12 cellular contexts compared by ENCODE assay signal in the genomic region with DNA sequence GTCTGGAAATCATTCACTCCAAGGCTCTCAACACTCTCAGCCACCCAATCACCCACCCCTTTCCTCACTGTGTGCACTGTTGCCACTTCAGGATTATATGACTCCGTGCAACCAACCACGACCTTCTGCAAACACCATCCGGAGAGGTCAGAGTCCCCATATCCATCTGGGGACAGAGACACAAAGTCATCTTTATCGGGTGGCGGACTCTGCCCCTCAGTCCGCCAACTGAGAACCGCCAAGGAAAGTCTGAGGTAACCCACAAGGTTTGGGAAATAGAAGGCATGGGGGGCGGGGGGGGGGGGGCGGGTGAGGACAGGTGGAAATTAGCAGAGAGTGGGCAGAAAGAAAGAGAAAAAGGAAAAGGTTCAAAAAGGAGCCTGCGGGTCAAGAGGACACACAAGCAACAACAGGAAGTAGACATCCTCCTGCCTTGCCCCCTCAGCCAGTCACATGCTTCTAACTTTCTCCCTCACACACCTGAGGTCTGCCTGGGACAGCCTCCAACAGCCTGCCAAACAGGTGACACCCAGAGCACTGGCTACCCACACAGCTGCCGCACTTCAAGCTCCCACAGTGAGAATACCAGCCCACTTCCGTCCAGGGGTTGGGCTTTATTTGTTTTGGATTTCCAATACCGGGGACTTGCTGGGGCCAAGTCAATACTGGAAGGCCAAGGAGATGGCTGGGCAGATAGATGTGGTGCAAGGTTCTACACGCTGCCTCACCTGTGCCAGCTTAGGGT. TPM values are rescaled to one million over a fixed set of nuclear protein-coding genes. Genes with fewer than 3 reads are reported as not detected.
DNase-seq lines count a peak whose midpoint lies in the region; ATAC-seq, FAIRE-seq and TF ChIP-seq lines count a peak whose summit lies in the region.
"Had no signal": no experiment of that assay in that cellular context is flagged by ENCODE, and none has a peak within 500 bp of the region (broad histone marks: within the 10 kb centered on the region; RNA-seq: fewer than 3 reads in every experiment).

No MANE protein-coding gene starts in this region.

- no TSS peak for BruUV-seq in OCI-LY7 (replicated peaks; lab: Mats Ljungman, UMichigan)

- H3K9me2 ChIP-seq in hepatocyte (replicated peaks; ENCODE audit: insufficient read depth) (no peaks in the 10 kb centered on the region), OCI-LY7 (ENCODE audit: insufficient read depth, low read length) (no peaks in the 10 kb centered on the region)

- no peak overlapping the region for H2AFZ ChIP-seq in hepatocyte
- H2AFZ ChIP-seq in OCI-LY7 (ENCODE audit: low read length), result no peak overlapping the region

- H3K9me3 ChIP-seq in hepatocyte (ENCODE audit: low read depth) (no peaks in the 10 kb centered on the region), small intestine (ENCODE audit: control insufficient read depth, low read depth) (no peaks in the 10 kb centered on the region), OCI-LY7 (ENCODE audit: low read length) (no peaks in the 10 kb centered on the region)

- H3K4me1 ChIP-seq in hepatocyte (ENCODE audit: insufficient read depth) (peaks cover 7% of the 10 kb centered on the region), small intestine (ENCODE audit: control insufficient read depth in 2 of 2, insufficient read depth in 1 of 2, low read depth in 1 of 2, low read length in 1 of 2) (peaks cover 4% of the 10 kb centered on the region in 2 donors), OCI-LY7 (ENCODE audit: insufficient read depth, low read length, poor library complexity, severe bottlenecking) (no peaks in the 10 kb centered on the region)

- peaks cover 28% of the 10 kb centered on the region for H3K4me1 Mint-ChIP-seq in activated CD8-positive, alpha-beta memory T cell treated with anti-CD3 and anti-CD28 coated beads, Interleukin-2, amount 10 ng/mL, durations not matched to agents 7 days and 5 days

- H3K79me2 ChIP-seq in hepatocyte, result peaks cover 90% of the 10 kb centered on the region
- no peaks in the 10 kb centered on the region for H3K79me2 ChIP-seq in OCI-LY7 (ENCODE audit: insufficient read depth, low read depth, low read length)

- H3K36me3 ChIP-seq in hepatocyte (replicated peaks; ENCODE audit: insufficient read depth, low read depth) (no peaks in the 10 kb centered on the region), small intestine (ENCODE audit: control insufficient read depth in 2 of 2, insufficient read depth in 2 of 2, low read length in 2 of 2) (no peaks in the 10 kb centered on the region), OCI-LY7 (ENCODE audit: insufficient read depth, low read length) (0 out of 2 replicates have a peak, but pooled peaks cover 5% of the 10 kb centered on the region)

- no peaks in the 10 kb centered on the region for H3K9me3 Mint-ChIP-seq in activated CD8-positive, alpha-beta memory T cell treated with anti-CD3 and anti-CD28 coated beads, Interleukin-2, amount 10 ng/mL, durations not matched to agents 7 days and 5 days (ENCODE audit: low read depth)

- H3K4me3 Mint-ChIP-seq in activated CD8-positive, alpha-beta memory T cell treated with anti-CD3 and anti-CD28 coated beads, Interleukin-2, amount 10 ng/mL, durations not matched to agents 7 days and 5 days, result no peak overlapping the region

- no peak for FAIRE-seq in small intestine (lab: Jason Lieb, UNC)
- FAIRE-seq: astrocyte, G401.6 had no signal

- peaks cover 54% of the 10 kb centered on the region for H4K20me1 ChIP-seq in hepatocyte (ENCODE audit: insufficient read depth, poor library complexity, severe bottlenecking)
- no peaks in the 10 kb centered on the region for H4K20me1 ChIP-seq in OCI-LY7 (ENCODE audit: insufficient read depth, low read length)

- no peak for TF ChIP-seq CTCF in hepatocyte (IDR thresholded peaks at IDR 0.05; ENCODE audit: poor library complexity)
- TF ChIP-seq CTCF in OCI-LY7 (conservative IDR thresholded peaks at IDR 0.05; ENCODE audit: low read length), result no peak

- WGBS in hepatocyte (ENCODE audit: low lambda C conversion rate, missing lambda C conversion rate), result 52% methylated on average over 12 of the region's 14 CpGs
- 17 to 63% (median 29%) methylated on average over 13 to 14 of the region's 14 CpGs for WGBS in small intestine, 3 donors

- intact Hi-C loops in OCI-LY7 (cut with micrococcal nuclease; ENCODE audit: unreplicated experiment), result no loop called here

- H3K4me2 ChIP-seq in hepatocyte (peak overlapping the region; percentile 44), OCI-LY7 (ENCODE audit: low read length) (no peak overlapping the region)

- H3K27ac ChIP-seq in hepatocyte, result peak overlapping the region; percentile 82
- peak overlapping the region; percentile 61 to 63 for H3K27ac ChIP-seq in small intestine (ENCODE audit: low read depth in 1 of 2, low read length in 1 of 2)
- no peak overlapping the region for H3K27ac ChIP-seq in OCI-LY7 (ENCODE audit: low read depth, low read length, poor library complexity, severe bottlenecking)

- DNase-seq in activated CD8-positive, alpha-beta memory T cell treated with anti-CD3 and anti-CD28 coated beads, Interleukin-2, amount 10 ng/mL, durations not matched to agents 7 days and 5 days, result no peak
- no peak for DNase-seq in activated CD8-positive, alpha-beta memory T cell treated with anti-CD3 and anti-CD28 coated beads for 24 hours
- DNase-seq in NCI-H345 treated with DMSO at 0.1 percent for 48 hours (lab: John Stamatoyannopoulos, UW; ENCODE audit: unreplicated experiment), result peak; percentile 22
- peak; percentile 79 for DNase-seq in hepatocyte (ENCODE audit: low spot score)
- peak; percentile 93 for DNase-seq in small intestine
- DNase-seq in amniotic stem cell (lab: John Stamatoyannopoulos, UW), result no peak
- no peak for DNase-seq in OCI-LY7 (ENCODE audit: low spot score)
- DNase-seq: OCI-M1, T-helper 2 cell had no signal

- CTCF ChIA-PET in activated CD8-positive, alpha-beta memory T cell treated with anti-CD3 and anti-CD28 coated beads, Interleukin-2, amount 10 ng/mL, durations not matched to agents 7 days and 5 days (lab: Charles Lee), result no interaction called here
- CTCF ChIA-PET in OCI-LY7 (lab: Charles Lee; ENCODE audit: unreplicated experiment), result interaction anchor here (0.6 kb wide), 1 partner anchor 81 kb away, joined by 5 read pairs; no protein-coding TSS in a partner anchor

- POLR2A ChIA-PET in OCI-LY7 (lab: Charles Lee), result no interaction called here

- no peaks in the 10 kb centered on the region for H3K36me3 Mint-ChIP-seq in activated CD8-positive, alpha-beta memory T cell treated with anti-CD3 and anti-CD28 coated beads, Interleukin-2, amount 10 ng/mL, durations not matched to agents 7 days and 5 days

- peak overlapping the region; percentile 10 for H3K27ac Mint-ChIP-seq in activated CD8-positive, alpha-beta memory T cell treated with anti-CD3 and anti-CD28 coated beads, Interleukin-2, amount 10 ng/mL, durations not matched to agents 7 days and 5 days

- ATAC-seq in activated CD8-positive, alpha-beta memory T cell treated with anti-CD3 and anti-CD28 coated beads, Interleukin-2, amount 10 ng/mL, durations not matched to agents 7 days and 5 days, result no peak
- no peak for ATAC-seq in HG03025 (IDR thresholded peaks at IDR 0.05; ENCODE audit: low FRiP score, unreplicated experiment)

- no peaks in the 10 kb centered on the region for H3K27me3 Mint-ChIP-seq in activated CD8-positive, alpha-beta memory T cell treated with anti-CD3 and anti-CD28 coated beads, Interleukin-2, amount 10 ng/mL, durations not matched to agents 7 days and 5 days

- no peaks in the 10 kb centered on the region for H3K27me3 ChIP-seq in hepatocyte
- H3K27me3 ChIP-seq in small intestine (ENCODE audit: control insufficient read depth in 2 of 2, insufficient read depth in 2 of 2, low read length in 2 of 2), result no peaks in the 10 kb centered on the region

- H3K4me3 ChIP-seq in hepatocyte (no peak overlapping the region), small intestine (ENCODE audit: low read depth in 1 of 2, low read length in 2 of 2) (no peak overlapping the region), OCI-LY7 (ENCODE audit: low read depth, low read length, poor library complexity, severe bottlenecking) (no peak overlapping the region)

RNA-seq across cellular contexts. Expression of gene SSBP3, which starts 58.1 kb away (rescaled TPM):
- 100 to 1,000 TPM in 1 of 2 experiments, 10 to 100 TPM in 1; 88.7 to 116 TPM for total RNA-seq in activated CD8-positive, alpha-beta memory T cell treated with anti-CD3 and anti-CD28 coated beads, Interleukin-2, amount 10 ng/mL, durations not matched to agents 7 days and 5 days
- total RNA-seq in hepatocyte (27.1 and 47.2 TPM in 2 replicates), OCI-LY7 (2022) (44.9 and 53.2 TPM in 2 replicates)
- polyA plus RNA-seq in hepatocyte (23.8 and 25.8 TPM in 2 replicates), small intestine (10 to 100 TPM; 24.2 to 38.7 (median 25.7) TPM)
- 11.2 and 16.5 TPM in 2 replicates for total RNA-seq in OCI-LY7 (2014; rRNA removed; shearing (Covaris generic))

Comparison
In these comparisons a context has a peak if more than half of its experiments do, and no peak if none do; other contexts are left out.
1. DNase-seq: peak in NCI-H345 treated with DMSO at 0.1 percent for 48 hours (single experiment), hepatocyte (single experiment) and small intestine (single experiment); none in activated CD8-positive, alpha-beta memory T cell treated with anti-CD3 and anti-CD28 coated beads, Interleukin-2, amount 10 ng/mL, durations not matched to agents 7 days and 5 days (single experiment), activated CD8-positive, alpha-beta memory T cell treated with anti-CD3 and anti-CD28 coated beads for 24 hours (single experiment), amniotic stem cell (single experiment) and OCI-LY7 (single experiment).